10 cellular contexts compared by ENCODE assay signal in the genomic region with DNA sequence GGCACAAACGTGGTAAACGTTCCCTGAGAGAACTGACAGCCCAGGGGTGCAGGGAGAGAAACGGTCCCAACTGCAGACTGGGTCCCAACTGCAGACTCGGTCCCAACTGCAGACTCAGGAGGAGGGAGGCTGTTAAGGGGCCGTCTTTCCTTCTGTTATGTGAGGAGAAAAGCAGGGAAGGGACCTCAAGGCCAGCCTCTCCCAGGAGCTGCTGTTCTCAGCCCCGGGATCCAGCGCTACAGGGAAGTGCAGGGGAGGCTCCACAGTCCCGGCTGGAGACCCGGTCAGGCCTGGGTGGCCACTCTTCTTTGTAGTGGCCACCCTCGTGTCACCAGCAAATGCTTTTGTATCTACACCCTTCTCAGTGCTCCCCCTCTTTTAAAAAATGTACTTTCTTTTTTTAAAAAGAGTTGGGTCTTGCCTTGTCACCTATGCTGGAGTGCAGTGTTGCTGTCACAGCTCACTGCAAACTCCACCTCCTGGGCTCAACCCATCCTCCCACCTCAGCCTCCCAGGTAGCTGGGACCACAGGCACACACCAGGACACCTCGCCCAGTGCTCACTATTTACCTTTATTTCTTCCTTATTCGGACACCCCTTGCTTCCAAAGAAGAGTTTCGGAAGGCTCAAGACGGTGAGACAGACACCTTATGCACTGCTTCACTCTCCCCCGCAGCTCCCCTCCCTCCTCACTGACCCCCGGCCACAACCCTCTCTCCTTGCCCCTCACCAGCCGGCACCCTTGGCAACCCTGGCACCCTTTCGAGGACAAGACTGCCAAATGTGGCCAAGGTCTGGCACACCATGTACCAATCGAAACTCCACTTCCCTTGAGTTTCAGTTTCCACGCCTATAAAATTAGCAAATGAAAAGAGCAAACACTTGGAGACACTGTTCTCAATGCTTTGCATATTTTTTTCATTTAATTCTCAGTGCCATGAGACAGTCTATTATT. TPM values are rescaled to one million over a fixed set of nuclear protein-coding genes. Genes with fewer than 3 reads are reported as not detected.
A peak's percentile ranks its signal among the peaks of the same experiment; 100 is the strongest.
DNase-seq lines count a peak whose midpoint lies in the region; ATAC-seq and TF ChIP-seq lines count a peak whose summit lies in the region.
"Had no signal": no experiment of that assay in that cellular context is flagged by ENCODE, and none has a peak within 500 bp of the region (broad histone marks: within the 10 kb centered on the region; RNA-seq: fewer than 3 reads in every experiment).

No MANE protein-coding gene starts in this region.

- no peak overlapping the region for H3K4me3 Mint-ChIP-seq in chondrocyte (ENCODE audit: unreplicated experiment)
- H3K4me3 Mint-ChIP-seq: naive thymus-derived CD8-positive, alpha-beta T cell had no signal

- intact Hi-C loops in Panc1 (cut with micrococcal nuclease; ENCODE audit: unreplicated experiment) = no loop called here

- H3K36me3 ChIP-seq in Panc1 (ENCODE audit: control insufficient read depth, insufficient read depth, low read length) = peaks cover 2% of the 10 kb centered on the region; the same call in 1 of the 2 replicates

- H3K4me1 Mint-ChIP-seq in chondrocyte (ENCODE audit: low read depth) = peaks cover 84% of the 10 kb centered on the region

- CTCF ChIA-PET in Panc1 (lab: Charles Lee) = no interaction called here

- DNase-seq in Panc1 (ENCODE audit: low read depth, low spot score) (no peak), chondrocyte (ENCODE audit: low spot score) (peak; percentile 77), midbrain (lab: John Stamatoyannopoulos, UW) (peak; percentile 44), DMS114 treated with DMSO at 0.1 percent for 48 hours (lab: John Stamatoyannopoulos, UW; ENCODE audit: unreplicated experiment) (no peak), activated gamma-delta T cell (lab: John Stamatoyannopoulos, UW) (no peak)
- DNase-seq: naive thymus-derived CD8-positive, alpha-beta T cell; NCI-H1436 treated with DMSO at 0.1 percent for 48 hours; SHP77 had no signal

- no peaks in the 10 kb centered on the region for H3K9me3 Mint-ChIP-seq in chondrocyte (ENCODE audit: low read depth)
- H3K9me3 Mint-ChIP-seq: naive thymus-derived CD8-positive, alpha-beta T cell had no signal

- BruUV-seq in Panc1 (replicated peaks; lab: Mats Ljungman, UMichigan) = no TSS peak

- H3K9me3 ChIP-seq in Panc1 (ENCODE audit: control insufficient read depth, insufficient read depth, low read depth, low read length) = no peaks in the 10 kb centered on the region

- TF ChIP-seq CTCF in Panc1 (IDR thresholded peaks at IDR 0.05) (no peak), chondrocyte (IDR thresholded peaks at IDR 0.05) (no peak)

- no peaks in the 10 kb centered on the region for H3K27me3 Mint-ChIP-seq in chondrocyte (ENCODE audit: low read depth)
- H3K27me3 Mint-ChIP-seq: naive thymus-derived CD8-positive, alpha-beta T cell had no signal

- 0 out of 2 replicates have a peak overlapping the region, but pooled peaks have one; percentile 51 for H3K27ac ChIP-seq in Panc1 (ENCODE audit: low read length)
- peak overlapping the region; percentile 69 for H3K27ac ChIP-seq in temporal lobe (ENCODE audit: low read depth, low read length)

- in situ Hi-C loops in Panc1 (cut with HindIII; ENCODE audit: low pct_unique_long_range_greater_than_20kb, low sequenced_read_pairs) = no loop called here

- H3K4me3 ChIP-seq in Panc1 (ENCODE audit: low read depth in 2 of 2, low read length in 2 of 2) = no peak overlapping the region

- peaks cover 10% of the 10 kb centered on the region for H3K36me3 Mint-ChIP-seq in chondrocyte (ENCODE audit: low read depth)

- POLR2A ChIA-PET in Panc1 (lab: Charles Lee) = no interaction called here

- H3K27ac Mint-ChIP-seq in chondrocyte (ENCODE audit: unreplicated experiment) = peak overlapping the region; percentile 97

- ATAC-seq in Panc1 (peak; percentile 36; the same call in 1 of the 2 replicates), GM18867 (IDR thresholded peaks at IDR 0.05; ENCODE audit: unreplicated experiment) (no peak)
- ATAC-seq: naive thymus-derived CD8-positive, alpha-beta T cell had no signal

- no peaks in the 10 kb centered on the region for H3K27me3 ChIP-seq in Panc1 (ENCODE audit: control insufficient read depth, insufficient read depth, low read length)

- peaks cover 48% of the 10 kb centered on the region for H3K4me1 ChIP-seq in Panc1 (ENCODE audit: control insufficient read depth, insufficient read depth, low read length)

RNA-seq across cellular contexts. Expression of a gene that starts 21.8 kb away (rescaled TPM):
- total RNA-seq in Panc1 (2021; ENCODE audit: unreplicated experiment) = 171 TPM
- 189 TPM for polyA plus RNA-seq in Panc1 (2012; ENCODE audit: insufficient read length)
- total RNA-seq in chondrocyte = 202 to 241 TPM (median 238 TPM) in 3 replicates
- 42.0 TPM for total RNA-seq in temporal lobe

Comparison
In these comparisons a context has a peak if more than half of its experiments do, and no peak if none do; other contexts are left out.
1. DNase-seq: peak in chondrocyte (single experiment) and midbrain (single experiment); none in Panc1 (single experiment), DMS114 treated with DMSO at 0.1 percent for 48 hours (single experiment) and activated gamma-delta T cell (single experiment).